ENCODE assay signal across 1 cellular context in the genomic region with DNA sequence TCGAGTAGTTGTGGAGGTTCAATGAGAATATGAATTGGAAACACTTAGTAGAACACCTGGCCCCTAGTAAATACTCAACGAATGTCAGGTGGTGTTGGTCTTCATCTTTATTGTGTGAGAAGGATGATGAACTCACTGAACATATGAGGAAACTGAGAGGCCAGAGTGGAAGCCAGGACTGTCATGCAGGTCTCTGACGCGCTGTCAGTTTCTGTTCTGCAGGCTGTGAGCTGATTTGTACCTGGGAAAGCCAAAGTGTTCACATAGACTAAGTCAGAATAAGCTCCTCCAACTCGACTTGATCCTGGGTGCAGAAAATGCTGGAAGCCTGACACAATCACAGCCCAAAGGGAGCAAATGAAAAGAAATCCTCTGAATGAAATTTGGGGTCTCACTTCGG.
TF ChIP-seq lines count a peak whose summit lies in the region.

No MANE protein-coding gene starts in this region.

TF ChIP-seq in GM23338, 12 proteins besides CTCF, POLR2A, EP300 and RAD21 (continued from another document):
- TF ChIP-seq, protein P1, sequence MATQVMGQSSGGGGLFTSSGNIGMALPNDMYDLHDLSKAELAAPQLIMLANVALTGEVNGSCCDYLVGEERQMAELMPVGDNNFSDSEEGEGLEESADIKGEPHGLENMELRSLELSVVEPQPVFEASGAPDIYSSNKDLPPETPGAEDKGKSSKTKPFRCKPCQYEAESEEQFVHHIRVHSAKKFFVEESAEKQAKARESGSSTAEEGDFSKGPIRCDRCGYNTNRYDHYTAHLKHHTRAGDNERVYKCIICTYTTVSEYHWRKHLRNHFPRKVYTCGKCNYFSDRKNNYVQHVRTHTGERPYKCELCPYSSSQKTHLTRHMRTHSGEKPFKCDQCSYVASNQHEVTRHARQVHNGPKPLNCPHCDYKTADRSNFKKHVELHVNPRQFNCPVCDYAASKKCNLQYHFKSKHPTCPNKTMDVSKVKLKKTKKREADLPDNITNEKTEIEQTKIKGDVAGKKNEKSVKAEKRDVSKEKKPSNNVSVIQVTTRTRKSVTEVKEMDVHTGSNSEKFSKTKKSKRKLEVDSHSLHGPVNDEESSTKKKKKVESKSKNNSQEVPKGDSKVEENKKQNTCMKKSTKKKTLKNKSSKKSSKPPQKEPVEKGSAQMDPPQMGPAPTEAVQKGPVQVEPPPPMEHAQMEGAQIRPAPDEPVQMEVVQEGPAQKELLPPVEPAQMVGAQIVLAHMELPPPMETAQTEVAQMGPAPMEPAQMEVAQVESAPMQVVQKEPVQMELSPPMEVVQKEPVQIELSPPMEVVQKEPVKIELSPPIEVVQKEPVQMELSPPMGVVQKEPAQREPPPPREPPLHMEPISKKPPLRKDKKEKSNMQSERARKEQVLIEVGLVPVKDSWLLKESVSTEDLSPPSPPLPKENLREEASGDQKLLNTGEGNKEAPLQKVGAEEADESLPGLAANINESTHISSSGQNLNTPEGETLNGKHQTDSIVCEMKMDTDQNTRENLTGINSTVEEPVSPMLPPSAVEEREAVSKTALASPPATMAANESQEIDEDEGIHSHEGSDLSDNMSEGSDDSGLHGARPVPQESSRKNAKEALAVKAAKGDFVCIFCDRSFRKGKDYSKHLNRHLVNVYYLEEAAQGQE (IDR thresholded peaks at IDR 0.05; ENCODE audit: unreplicated experiment), result no peak
- TF ChIP-seq POLR2AphosphoS5 (IDR thresholded peaks at IDR 0.05; ENCODE audit: low read depth) (no peak), EZH2 (IDR thresholded peaks at IDR 0.05; ENCODE audit: low read depth, unreplicated experiment) (no peak), CREB1 (CRISPR knock-in tag; IDR thresholded peaks at IDR 0.05; ENCODE audit: low read depth) (no peak)
TF ChIP-seq in GM23338: peak in this region for 0.
